Comparison of ENCODE assay signal across 16 cellular contexts in the genomic region with DNA sequence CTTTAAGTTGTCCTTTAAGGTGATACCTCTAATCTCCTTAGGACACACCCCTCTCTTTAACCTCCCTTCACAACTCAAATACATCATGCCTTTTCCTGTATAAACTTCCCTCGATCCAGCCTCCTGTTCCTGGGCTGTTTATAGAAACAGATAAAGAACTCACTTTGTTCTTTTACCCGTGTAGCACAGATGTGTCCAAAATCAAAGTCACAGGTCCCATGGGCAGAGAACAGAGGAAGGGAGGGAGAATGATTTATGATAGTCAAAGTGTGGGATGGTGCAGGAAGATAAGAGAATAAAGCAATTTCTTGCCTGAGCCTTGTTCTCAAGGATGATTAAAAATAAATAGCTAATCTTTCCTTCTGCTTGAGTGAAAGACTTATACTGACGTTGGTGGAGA. TPM values are rescaled to one million over a fixed set of nuclear protein-coding genes. Genes with fewer than 3 reads are reported as not detected.
"Had no signal": no experiment of that assay in that cellular context is flagged by ENCODE, and none has a peak within 500 bp of the region (broad histone marks: within the 10 kb centered on the region; RNA-seq: fewer than 3 reads in every experiment).

No MANE protein-coding gene starts in this region.

- H3K4me1 Mint-ChIP-seq: activated CD4-positive, alpha-beta memory T cell treated with anti-CD3 and anti-CD28 coated beads, Interleukin-2, amount 10 ng/mL, durations not matched to agents 7 days and 5 days; naive thymus-derived CD8-positive, alpha-beta T cell had no signal

- DNase-seq: activated CD4-positive, alpha-beta memory T cell treated with anti-CD3 and anti-CD28 coated beads, Interleukin-2, amount 10 ng/mL, durations not matched to agents 7 days and 5 days; activated CD8-positive, alpha-beta memory T cell treated with anti-CD3 and anti-CD28 coated beads, Interleukin-2, amount 50 U/mL, for 4 hours; activated naive CD4-positive, alpha-beta T cell; hippocampal formation; mucosa of descending colon; naive thymus-derived CD8-positive, alpha-beta T cell; occipital lobe; right lobe of liver; stimulated activated naive CD4-positive, alpha-beta T cell; substantia nigra; T-helper 9 cell; transverse colon had no signal

- H3K9me3 ChIP-seq: ascending aorta, mucosa of descending colon, psoas muscle, right lobe of liver, transverse colon had no signal

- FAIRE-seq: colon had no signal

- H3K36me3 ChIP-seq: ascending aorta, right lobe of liver, transverse colon had no signal

- H3K4me3 ChIP-seq: ascending aorta, mucosa of descending colon, psoas muscle, right lobe of liver, transverse colon had no signal

- H3K4me1 ChIP-seq: ascending aorta, psoas muscle, right lobe of liver had no signal

- H3K27ac Mint-ChIP-seq: activated CD4-positive, alpha-beta memory T cell treated with anti-CD3 and anti-CD28 coated beads, Interleukin-2, amount 10 ng/mL, durations not matched to agents 7 days and 5 days; naive thymus-derived CD8-positive, alpha-beta T cell had no signal

- H3K27ac ChIP-seq: ascending aorta, psoas muscle, right lobe of liver, transverse colon had no signal

- H3K27me3 ChIP-seq: ascending aorta, right lobe of liver, transverse colon had no signal

- H3K4me3 Mint-ChIP-seq: activated CD4-positive, alpha-beta memory T cell treated with anti-CD3 and anti-CD28 coated beads, Interleukin-2, amount 10 ng/mL, durations not matched to agents 7 days and 5 days; naive thymus-derived CD8-positive, alpha-beta T cell had no signal

- H3K9me3 Mint-ChIP-seq: activated CD4-positive, alpha-beta memory T cell treated with anti-CD3 and anti-CD28 coated beads, Interleukin-2, amount 10 ng/mL, durations not matched to agents 7 days and 5 days; naive thymus-derived CD8-positive, alpha-beta T cell had no signal

- H3K36me3 Mint-ChIP-seq: naive thymus-derived CD8-positive, alpha-beta T cell had no signal

RNA-seq across cellular contexts. Expression of a gene that starts 50.3 kb away (rescaled TPM):
- total RNA-seq: activated CD4-positive, alpha-beta memory T cell treated with anti-CD3 and anti-CD28 coated beads, Interleukin-2, amount 10 ng/mL, durations not matched to agents 7 days and 5 days; ascending aorta; lung microvascular endothelial cell; naive thymus-derived CD8-positive, alpha-beta T cell; psoas muscle; right lobe of liver; transverse colon had no signal
- polyA plus RNA-seq: naive thymus-derived CD8-positive, alpha-beta T cell had no signal
